ENCODE assay signal across 13 cellular contexts in genomic region chr17:42340691-42341127, GRCh38. TPM values are rescaled to one million over a fixed set of nuclear protein-coding genes. Genes with fewer than 3 reads are reported as not detected.
DNase-seq lines count a peak whose midpoint lies in the region; ATAC-seq, FAIRE-seq and TF ChIP-seq lines count a peak whose summit lies in the region.
"Had no signal": no experiment of that assay in that cellular context is flagged by ENCODE, and none has a peak within 500 bp of the region (broad histone marks: within the 10 kb centered on the region; RNA-seq: fewer than 3 reads in every experiment).

No MANE protein-coding gene starts in this region.

- peak overlapping the region in 1 of 2 experiments; percentile 19; a peak in 1 of 4 replicates for H3K9ac ChIP-seq in K562 (ENCODE audit: insufficient read depth in 1 of 2, low read depth in 2 of 2, low read length in 2 of 2)

- BruUV-seq in K562 (replicated peaks; lab: Mats Ljungman, UMichigan), result no TSS peak

- H3K9me3 Mint-ChIP-seq in stimulated activated memory B cell treated with anti-CD40 and anti-IgM and Interleukin-4, amounts not matched to agents 10 μg/mL and 1 μg/mL and 100 μg/mL, for 72 hours, result no peaks in the 10 kb centered on the region

- peaks cover 0 to 95% (median 92%) of the 10 kb centered on the region in 9 donors for H3K36me3 ChIP-seq in heart left ventricle
- H3K36me3 ChIP-seq in K562 (ENCODE audit: control insufficient read depth, insufficient read depth, low read length), result peaks cover 77% of the 10 kb centered on the region

- peak overlapping the region; percentile 83 for H3K27ac Mint-ChIP-seq in stimulated activated memory B cell treated with anti-CD40 and anti-IgM and Interleukin-4, amounts not matched to agents 10 μg/mL and 1 μg/mL and 100 μg/mL, for 72 hours

- in situ Hi-C loops in K562 (cut with MboI), result no loop called here

- POLR2A ChIA-PET in K562 (lab: Yijun Ruan, JAX), result interaction anchor here (0.8 to 1.8 kb wide), 4 partner anchors 9 to 100 kb away, joined by 3 to 5 read pairs (median 4); no protein-coding TSS in a partner anchor

- TF ChIP-seq CTCF in heart left ventricle (IDR thresholded peaks at IDR 0.05) (no peak), K562 (IDR thresholded peaks at IDR 0.05 in 2 of 3, conservative IDR thresholded peaks at IDR 0.05 in 1 of 3; ENCODE audit: insufficient read depth in 2 of 3, low read depth in 1 of 3, low read length in 3 of 3) (no peak)

- no peaks in the 10 kb centered on the region for H3K79me2 ChIP-seq in K562 (ENCODE audit: control insufficient read depth, insufficient read depth, low read length)

- H3K27me3 ChIP-seq in heart left ventricle, result no peaks in the 10 kb centered on the region
- no peaks in the 10 kb centered on the region for H3K27me3 ChIP-seq in K562 (ENCODE audit: control insufficient read depth in 2 of 2, insufficient read depth in 2 of 2, low read length in 2 of 2)
- H3K27me3 ChIP-seq: adrenal gland had no signal

- peak overlapping the region in 1 of 12 donors; percentile 49 for H3K27ac ChIP-seq in heart left ventricle
- no peak overlapping the region for H3K27ac ChIP-seq in K562 (ENCODE audit: extremely low read depth, low read depth, low read length)

- H3K4me3 ChIP-seq in heart left ventricle, result no peak overlapping the region
- H3K4me3 ChIP-seq in K562, result no peak overlapping the region
- H3K4me3 ChIP-seq: adrenal gland had no signal

- FAIRE-seq in K562 (lab: Jason Lieb, UNC), result no peak
- FAIRE-seq: endometrium had no signal

- DNase-seq in Right ventricle myocardium inferior (ENCODE audit: missing footprints), result no peak
- DNase-seq in heart left ventricle, result no peak
- DNase-seq in activated CD4-positive, alpha-beta T cell treated with anti-CD3 and anti-CD28 coated beads, Interleukin-2, amount 50 U/mL, for 4 hours, result peak; percentile 6 to 13
- DNase-seq in K562 (ENCODE audit: extremely low read depth in 1 of 4, low spot score in 3 of 4), result no peak
- no peak for DNase-seq in KG1 (lab: John Stamatoyannopoulos, UW)
- DNase-seq: adrenal gland, DMS79, NCI-H82, substantia nigra had no signal

- H3K27me3 Mint-ChIP-seq in stimulated activated memory B cell treated with anti-CD40 and anti-IgM and Interleukin-4, amounts not matched to agents 10 μg/mL and 1 μg/mL and 100 μg/mL, for 72 hours, result no peaks in the 10 kb centered on the region

- peaks cover 45% of the 10 kb centered on the region for H3K4me1 Mint-ChIP-seq in stimulated activated memory B cell treated with anti-CD40 and anti-IgM and Interleukin-4, amounts not matched to agents 10 μg/mL and 1 μg/mL and 100 μg/mL, for 72 hours

- TF ChIP-seq RAD21 in K562 (CRISPR knock-in tag; conservative IDR thresholded peaks at IDR 0.05 in 1 of 2, IDR thresholded peaks at IDR 0.05 in 1 of 2), result no peak

- CTCF ChIA-PET in K562 (lab: Yijun Ruan, JAX; ENCODE audit: low intra/inter-chr PET ratio), result no interaction called here

- H3K4me3 Mint-ChIP-seq in stimulated activated memory B cell treated with anti-CD40 and anti-IgM and Interleukin-4, amounts not matched to agents 10 μg/mL and 1 μg/mL and 100 μg/mL, for 72 hours, result peak overlapping the region; percentile 38

- ATAC-seq in Right ventricle myocardium inferior, result peak; percentile 8
- ATAC-seq in heart left ventricle, result no peak
- ATAC-seq in K562, result no peak; the same call in 2 of the 3 replicates
- ATAC-seq in stimulated activated memory B cell treated with anti-CD40 and anti-IgM and Interleukin-4, amounts not matched to agents 10 μg/mL and 1 μg/mL and 100 μg/mL, for 72 hours, result peak; percentile 74
- no peak for ATAC-seq in GM21515 (IDR thresholded peaks at IDR 0.05; ENCODE audit: unreplicated experiment)
- ATAC-seq in HG02981 (IDR thresholded peaks at IDR 0.05; ENCODE audit: unreplicated experiment), result no peak

- H3K9me1 ChIP-seq in K562 (ENCODE audit: control insufficient read depth, insufficient read depth, low read length), result no peaks in the 10 kb centered on the region

- H2AFZ ChIP-seq in K562 (ENCODE audit: low read depth, low read length), result no peak overlapping the region

- intact Hi-C loops in Right ventricle myocardium inferior (cut with DNase I) (no loop called here), heart left ventricle (cut with DNase I) (no loop called here), K562 (cut with micrococcal nuclease) (no loop called here)

- H3K36me3 Mint-ChIP-seq in stimulated activated memory B cell treated with anti-CD40 and anti-IgM and Interleukin-4, amounts not matched to agents 10 μg/mL and 1 μg/mL and 100 μg/mL, for 72 hours, result peaks cover 74% of the 10 kb centered on the region

- no peak for TF ChIP-seq EP300 in K562 (IDR thresholded peaks at IDR 0.05; ENCODE audit: low read length)

- TF ChIP-seq POLR2A in heart left ventricle (IDR thresholded peaks at IDR 0.05) (no peak), K562 (conservative IDR thresholded peaks at IDR 0.05) (no peak)

- no peaks in the 10 kb centered on the region for H3K9me3 ChIP-seq in heart left ventricle
- no peaks in the 10 kb centered on the region for H3K9me3 ChIP-seq in K562 (replicated peaks; ENCODE audit: control insufficient read depth, insufficient read depth, low read depth, low read length)
- H3K9me3 ChIP-seq: adrenal gland had no signal

- no peak overlapping the region for H3K4me2 ChIP-seq in K562 (ENCODE audit: insufficient read depth, low read length)

- peaks cover 0 to 49% (median 10%) of the 10 kb centered on the region in 12 donors for H3K4me1 ChIP-seq in heart left ventricle
- no peaks in the 10 kb centered on the region; a peak in 1 of 5 replicates for H3K4me1 ChIP-seq in K562 (replicated peaks in 1 of 2; ENCODE audit: control insufficient read depth in 2 of 2, insufficient read depth in 2 of 2, low read length in 2 of 2)

- H4K20me1 ChIP-seq in K562 (replicated peaks; ENCODE audit: control insufficient read depth, insufficient read depth, low read length), result no peaks in the 10 kb centered on the region

RNA-seq across cellular contexts. Expression of gene STAT3, which starts 47.5 kb away (rescaled TPM):
- total RNA-seq in Right ventricle myocardium inferior (183 TPM), heart left ventricle (100 to 1,000 TPM; 111 to 614 (median 148) TPM), K562 (2014; rRNA removed) (90.4 and 99.6 TPM in 2 replicates), K562 (2014; rRNA removed; fragmentation: Illumina TruSeq; extraction: Trizol) (108 and 115 TPM in 2 replicates), K562 (2015; rRNA removed; fragmentation: Illumina TruSeq; extraction: Trizol) (105 and 113 TPM in 2 replicates), K562 (2021) (120 and 133 TPM in 2 replicates)
- polyA plus RNA-seq in heart left ventricle (100 to 1,000 TPM in 1 of 2 donors, 10 to 100 TPM in 1; 36.0 to 152 TPM), K562 (2011; rRNA removed) (90.0 and 120 TPM in 2 replicates), K562 (2014; fragmentation: Illumina TruSeq; extraction: Trizol) (179 and 180 TPM in 2 replicates), K562 (2014; fragmentation: Nextera tagmentation; extraction: Ambion mirVana) (100 to 1,000 TPM; 114 to 160 TPM), K562 (2014; rRNA removed) (120 and 134 TPM in 2 replicates)
- total RNA-seq in K562 (2011; cell fraction: chromatin; rRNA removed; ENCODE audit: low replicate concordance), result 176 and 210 TPM in 2 replicates
- 110 and 117 TPM in 2 replicates for total RNA-seq in K562 (2011; cell fraction: nucleolus; rRNA removed)
- total RNA-seq in K562 (2011; cell fraction: nucleoplasm; rRNA removed), result 145 and 167 TPM in 2 replicates
- polyA plus RNA-seq in K562 (2011; cell fraction: cytosol; rRNA removed), result 83.3 and 125 TPM in 2 replicates
- polyA plus RNA-seq in K562 (2011; cell fraction: nucleus; rRNA removed), result 58.4 and 72.2 TPM in 2 replicates
- polyA plus RNA-seq in K562 (2012), result 160 and 179 TPM in 2 replicates
- polyA minus RNA-seq in K562 (2011; rRNA and poly(A)+ RNA removed), result 111 and 124 TPM in 2 replicates
- 68.3 and 70.2 TPM in 2 replicates for polyA minus RNA-seq in K562 (2011; cell fraction: cytosol; rRNA and poly(A)+ RNA removed)
- 35.3 and 48.0 TPM in 2 replicates for polyA minus RNA-seq in K562 (2011; cell fraction: nucleus; rRNA and poly(A)+ RNA removed)

RNA-seq across cellular contexts. Expression of gene STAT5A, which starts 52.4 kb away (rescaled TPM):
- 14.6 TPM for total RNA-seq in Right ventricle myocardium inferior
- total RNA-seq in heart left ventricle, result 10 to 100 TPM in 8 of 9 donors, 1 to 10 TPM in 1; 7.5 to 44.0 (median 15.7) TPM
- polyA plus RNA-seq in heart left ventricle, result 1 to 10 TPM; 4.9 to 9.0 TPM
- 251 and 757 TPM in 2 replicates for total RNA-seq in K562 (2011; cell fraction: chromatin; rRNA removed; ENCODE audit: low replicate concordance)
- total RNA-seq in K562 (2011; cell fraction: nucleolus; rRNA removed), result 428 and 505 TPM in 2 replicates
- total RNA-seq in K562 (2011; cell fraction: nucleoplasm; rRNA removed), result 262 and 311 TPM in 2 replicates
- total RNA-seq in K562 (2014; rRNA removed), result 391 and 467 TPM in 2 replicates
- 156 and 174 TPM in 2 replicates for total RNA-seq in K562 (2014; rRNA removed; fragmentation: Illumina TruSeq; extraction: Trizol)
- 177 and 195 TPM in 2 replicates for total RNA-seq in K562 (2015; rRNA removed; fragmentation: Illumina TruSeq; extraction: Trizol)
- 377 and 414 TPM in 2 replicates for total RNA-seq in K562 (2021)
- 131 and 196 TPM in 2 replicates for polyA plus RNA-seq in K562 (2011; rRNA removed)
- 76.7 and 247 TPM in 2 replicates for polyA plus RNA-seq in K562 (2011; cell fraction: cytosol; rRNA removed)
- polyA plus RNA-seq in K562 (2011; cell fraction: nucleus; rRNA removed), result 268 and 853 TPM in 2 replicates
- polyA plus RNA-seq in K562 (2012), result 303 and 408 TPM in 2 replicates
- polyA plus RNA-seq in K562 (2014; fragmentation: Illumina TruSeq; extraction: Trizol), result 379 and 415 TPM in 2 replicates
- 10 to 100 TPM; 79.9 to 81.8 TPM for polyA plus RNA-seq in K562 (2014; fragmentation: Nextera tagmentation; extraction: Ambion mirVana)
- 239 and 248 TPM in 2 replicates for polyA plus RNA-seq in K562 (2014; rRNA removed)
- 114 and 250 TPM in 2 replicates for polyA minus RNA-seq in K562 (2011; rRNA and poly(A)+ RNA removed)
- polyA minus RNA-seq in K562 (2011; cell fraction: cytosol; rRNA and poly(A)+ RNA removed), result 124 and 299 TPM in 2 replicates
- 105 and 217 TPM in 2 replicates for polyA minus RNA-seq in K562 (2011; cell fraction: nucleus; rRNA and poly(A)+ RNA removed)

Comparison
In these comparisons a context has a peak if more than half of its experiments do, and no peak if none do; other contexts are left out.
1. ATAC-seq: peak in Right ventricle myocardium inferior (single experiment) and stimulated activated memory B cell treated with anti-CD40 and anti-IgM and Interleukin-4, amounts not matched to agents 10 μg/mL and 1 μg/mL and 100 μg/mL, for 72 hours (single experiment); none in heart left ventricle (0 of 4), K562 (single experiment), GM21515 (single experiment) and HG02981 (single experiment).
2. DNase-seq: peak in activated CD4-positive, alpha-beta T cell treated with anti-CD3 and anti-CD28 coated beads, Interleukin-2, amount 50 U/mL, for 4 hours (2 of 2); none in Right ventricle myocardium inferior (single experiment), heart left ventricle (0 of 5), K562 (0 of 4) and KG1 (single experiment).